8 cellular contexts compared by ENCODE assay signal in the genomic region with DNA sequence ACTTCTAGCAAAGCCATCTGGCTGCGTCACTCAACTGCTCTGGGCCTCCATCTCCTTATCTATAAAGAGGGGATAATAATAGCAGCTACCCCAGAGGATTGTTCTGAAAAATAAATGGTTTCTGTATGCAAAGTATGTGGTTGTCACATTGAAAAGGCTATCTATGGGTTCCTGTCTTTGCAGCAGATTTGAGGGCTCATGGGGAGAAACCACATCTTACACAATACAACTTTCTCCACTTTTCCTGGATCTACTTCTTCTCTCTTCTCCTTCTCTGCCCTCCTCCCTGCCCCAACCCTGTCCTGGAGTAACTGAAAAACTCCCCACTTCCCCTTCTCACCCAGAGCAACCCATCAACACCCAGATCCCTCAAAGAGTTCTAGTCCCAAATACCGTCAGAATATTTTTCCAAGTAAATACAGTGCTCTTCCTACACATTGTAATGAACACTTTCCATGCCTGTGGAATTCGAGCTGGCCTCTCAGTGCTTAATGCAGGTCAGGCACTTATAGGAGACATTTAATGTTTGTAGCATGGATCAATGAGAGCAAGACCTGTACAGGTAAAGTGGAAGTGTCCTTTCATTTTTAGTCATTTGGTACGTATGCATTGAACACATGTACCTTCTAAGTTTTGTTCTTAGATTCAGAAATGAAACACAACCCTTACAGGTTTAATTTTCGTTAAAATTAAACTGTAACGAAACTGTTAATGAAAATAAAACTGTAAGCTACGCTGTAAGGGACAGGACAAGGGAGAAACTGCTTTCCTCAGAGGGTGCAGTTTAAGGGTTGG.
DNase-seq lines count a peak whose midpoint lies in the region; ATAC-seq and TF ChIP-seq lines count a peak whose summit lies in the region.

No MANE protein-coding gene starts in this region.

- DNase-seq in dorsolateral prefrontal cortex (no peak), 8988T (no peak), NCI-H187 treated with DMSO at 0.1 percent for 48 hours (lab: John Stamatoyannopoulos, UW) (no peak), kidney tubule cell (ENCODE audit: low spot score) (no peak)
- DNase-seq in activated effector memory CD4-positive, alpha-beta T cell treated with Interleukin-2 at 50 U/mL for 16 hours: no peak

- H3K4me3 ChIP-seq in dorsolateral prefrontal cortex: no peak overlapping the region

- ATAC-seq in GM18511 (IDR thresholded peaks at IDR 0.05; ENCODE audit: unreplicated experiment) (peak; percentile 92), GM21528 (IDR thresholded peaks at IDR 0.05; ENCODE audit: low FRiP score, unreplicated experiment) (peak; percentile 97), HG03520 (IDR thresholded peaks at IDR 0.05; ENCODE audit: unreplicated experiment) (peak; percentile 87)

- TF ChIP-seq CTCF in dorsolateral prefrontal cortex (IDR thresholded peaks at IDR 0.05 in 54 of 56, conservative IDR thresholded peaks at IDR 0.05 in 2 of 56; ENCODE audit: low read depth in 1 of 56, partially characterized antibody in 56 of 56): no peak

- no peaks in the 10 kb centered on the region for H3K27me3 ChIP-seq in dorsolateral prefrontal cortex

- peak overlapping the region in 50 of 59 donors; percentile 4 to 73 (median 52) for H3K27ac ChIP-seq in dorsolateral prefrontal cortex

- intact Hi-C loops in dorsolateral prefrontal cortex (cut with DNase I): no loop called here
